Comparison of ENCODE assay signal across 18 cellular contexts in the genomic region with DNA sequence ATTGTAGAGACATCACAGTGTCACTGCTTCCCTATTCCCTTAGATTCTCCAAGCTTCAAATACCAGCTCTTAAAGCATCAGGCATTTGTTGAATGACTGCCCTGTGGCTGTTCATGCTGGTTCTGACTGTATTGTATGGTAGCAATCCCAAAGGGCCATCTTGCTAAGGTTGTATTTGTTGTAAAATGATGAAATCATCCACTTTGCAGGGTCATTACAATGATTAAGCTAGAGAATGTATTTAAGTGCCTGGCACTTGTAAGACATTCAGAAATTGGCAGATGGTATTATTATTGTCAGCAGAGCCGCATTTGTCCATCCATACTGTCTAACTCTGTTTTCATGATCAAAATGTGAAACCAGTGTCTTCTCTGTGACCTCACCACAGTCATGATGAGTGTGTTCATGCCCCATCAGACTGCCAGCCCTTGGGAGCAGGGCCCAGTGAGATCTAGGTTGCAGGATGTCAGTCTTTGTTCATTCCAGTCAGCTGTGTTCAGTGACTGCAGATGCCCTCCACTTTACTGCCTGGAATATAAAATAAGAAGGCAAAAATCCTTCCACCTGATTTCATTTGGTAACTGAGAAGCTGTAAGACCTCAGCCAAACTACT.
DNase-seq lines count a peak whose midpoint lies in the region; ATAC-seq, FAIRE-seq and TF ChIP-seq lines count a peak whose summit lies in the region.
"Had no signal": no experiment of that assay in that cellular context is flagged by ENCODE, and none has a peak within 500 bp of the region (broad histone marks: within the 10 kb centered on the region; RNA-seq: fewer than 3 reads in every experiment).

No MANE protein-coding gene starts in this region.

- no peak overlapping the region for H3K4me3 ChIP-seq in epithelial cell of esophagus (ENCODE audit: low read length)
- no peak overlapping the region for H3K4me3 ChIP-seq in spleen
- H3K4me3 ChIP-seq: BLaER1 treated with 17β-estradiol and CSF1 and Interleukin-3, amounts not matched to agents 10 nM and 100 nM; transverse colon had no signal

- no peak for FAIRE-seq in D721Med (lab: Jason Lieb, UNC)
- FAIRE-seq: astrocyte, small intestine had no signal

- peaks cover 0 to 29% (median 0%) of the 10 kb centered on the region in 6 donors for H3K36me3 ChIP-seq in spleen
- H3K36me3 ChIP-seq: transverse colon had no signal

- ATAC-seq in GM18498 (IDR thresholded peaks at IDR 0.05; ENCODE audit: unreplicated experiment): no peak
- no peak for ATAC-seq in HG03354 (IDR thresholded peaks at IDR 0.05; ENCODE audit: poor library complexity, severe bottlenecking, unreplicated experiment)
- ATAC-seq: esophagus mucosa had no signal

- 90 to 100% (median 93%) methylated on average over 1 of the region's 1 CpG for WGBS in spleen, 5 donors

- H3K27ac ChIP-seq in spleen: no peak overlapping the region
- H3K27ac ChIP-seq: BLaER1 treated with 17β-estradiol and CSF1 and Interleukin-3, amounts not matched to agents 10 nM and 100 nM; transverse colon had no signal

- peaks cover 0 to 11% (median 0%) of the 10 kb centered on the region in 6 donors for H3K4me1 ChIP-seq in spleen

- no peaks in the 10 kb centered on the region for H3K9me3 ChIP-seq in spleen
- H3K9me3 ChIP-seq: BLaER1 treated with 17β-estradiol and CSF1 and Interleukin-3, amounts not matched to agents 10 nM and 100 nM; transverse colon had no signal

- no peak for TF ChIP-seq POLR2A in spleen (IDR thresholded peaks at IDR 0.05)

- intact Hi-C loops in spleen (cut with DNase I; ENCODE audit: low total_unique reads): no loop called here

- TF ChIP-seq CTCF in epithelial cell of esophagus (IDR thresholded peaks at IDR 0.05; ENCODE audit: insufficient read depth, low read depth, low read length, missing control alignments) (no peak), spleen (IDR thresholded peaks at IDR 0.05 in 8 of 11, conservative IDR thresholded peaks at IDR 0.05 in 3 of 11) (no peak), D721Med (IDR thresholded peaks at IDR 0.05; ENCODE audit: insufficient read depth, missing control alignments) (no peak)

- H3K27me3 ChIP-seq in spleen (replicated peaks in 1 of 7): no peaks in the 10 kb centered on the region
- H3K27me3 ChIP-seq: BLaER1 treated with 17β-estradiol and CSF1 and Interleukin-3, amounts not matched to agents 10 nM and 100 nM; transverse colon had no signal

- DNase-seq in GM03348 (ENCODE audit: low spot score) (peak; percentile 12), NCI-H2029 treated with DMSO at 0.1 percent for 48 hours (lab: John Stamatoyannopoulos, UW) (peak; percentile 2), epithelial cell of esophagus (ENCODE audit: low read depth) (peak; percentile 29), pons (ENCODE audit: low spot score) (peak; percentile 55), spleen (no peak), D721Med (ENCODE audit: insufficient read length, low spot score) (no peak)
- DNase-seq: activated naive CD4-positive, alpha-beta T cell; cortex of kidney; DMS153; SHP77; small intestine; T-helper 2 cell; transverse colon had no signal

Comparison
In these comparisons a context has a peak if more than half of its experiments do, and no peak if none do; other contexts are left out.
1. DNase-seq: peak in GM03348 (single experiment), NCI-H2029 treated with DMSO at 0.1 percent for 48 hours (single experiment), epithelial cell of esophagus (single experiment) and pons (single experiment); none in spleen (single experiment) and D721Med (single experiment).